8 cellular contexts compared by ENCODE assay signal in genomic region chr5:150411245-150411979, GRCh38. TPM values are rescaled to one million over a fixed set of nuclear protein-coding genes. Genes with fewer than 3 reads are reported as not detected.
DNase-seq lines count a peak whose midpoint lies in the region; ATAC-seq and TF ChIP-seq lines count a peak whose summit lies in the region.

No MANE protein-coding gene starts in this region.

- peaks cover 51% of the 10 kb centered on the region for H3K4me1 ChIP-seq in CD4-positive, CD25-positive, alpha-beta regulatory T cell (ENCODE audit: control insufficient read depth, insufficient read depth, low read length, poor library complexity, severe bottlenecking)
- H3K4me1 ChIP-seq in esophagus (ENCODE audit: control insufficient read depth in 2 of 2, insufficient read depth in 2 of 2, low read length in 1 of 2) (peaks cover 4 to 8% of the 10 kb centered on the region in 2 donors), gastrocnemius medialis (peaks cover 6 to 10% of the 10 kb centered on the region in 2 donors)

- TF ChIP-seq CTCF in gastrocnemius medialis (IDR thresholded peaks at IDR 0.05 in 4 of 5, conservative IDR thresholded peaks at IDR 0.05 in 1 of 5), result no peak

- peak overlapping the region; percentile 98 for H3K27ac ChIP-seq in CD4-positive, CD25-positive, alpha-beta regulatory T cell (ENCODE audit: insufficient read depth, low read length, poor library complexity, severe bottlenecking)
- H3K27ac ChIP-seq in esophagus (ENCODE audit: low read depth in 2 of 2, low read length in 1 of 2) (peak overlapping the region; percentile 74 to 86), gastrocnemius medialis (peak overlapping the region; percentile 63 to 83 (median 78))

- H3K36me3 Mint-ChIP-seq in CD4-positive, CD25-positive, alpha-beta regulatory T cell, result no peaks in the 10 kb centered on the region

- H3K27me3 Mint-ChIP-seq in CD4-positive, CD25-positive, alpha-beta regulatory T cell, result peaks cover 7% of the 10 kb centered on the region

- intact Hi-C loops in gastrocnemius medialis (cut with DNase I; ENCODE audit: low total_unique reads), result no loop called here

- peak overlapping the region; percentile 95 for H3K4me3 ChIP-seq in CD4-positive, CD25-positive, alpha-beta regulatory T cell (ENCODE audit: low read depth, low read length)
- H3K4me3 ChIP-seq in esophagus (ENCODE audit: low read depth in 1 of 2, low read length in 2 of 2), result peak overlapping the region; percentile 2 to 52
- peak overlapping the region; percentile 49 to 56 (median 51) for H3K4me3 ChIP-seq in gastrocnemius medialis

- 64 to 73% methylated on average over 5 of the region's 5 CpGs for WGBS in esophagus, 2 donors

- in situ Hi-C loops in gastrocnemius medialis (cut with MboI; ENCODE audit: low sequenced_read_pairs in 4 of 4), result no loop called here

- H3K27ac Mint-ChIP-seq in CD4-positive, CD25-positive, alpha-beta regulatory T cell, result peak overlapping the region; percentile 96 to 100 (median 100)

- H3K4me3 Mint-ChIP-seq in CD4-positive, CD25-positive, alpha-beta regulatory T cell, result peak overlapping the region; percentile 97 to 100 (median 98)

- peak; percentile 61 to 89 (median 73) for DNase-seq in CD4-positive, CD25-positive, alpha-beta regulatory T cell
- peak; percentile 66 to 69 for DNase-seq in activated CD4-positive, alpha-beta T cell treated with anti-CD3 and anti-CD28 coated beads, Interleukin-2, amount 50 U/mL, for 4 hours
- DNase-seq in gastrocnemius medialis (no peak), NCI-H1417 treated with DMSO at 0.1 percent for 48 hours (lab: John Stamatoyannopoulos, UW) (no peak), NCI-H1436 treated with DMSO at 0.1 percent for 48 hours (lab: John Stamatoyannopoulos, UW) (no peak)

- no peaks in the 10 kb centered on the region for H3K9me3 ChIP-seq in CD4-positive, CD25-positive, alpha-beta regulatory T cell (ENCODE audit: control insufficient read depth in 2 of 2, low read length in 2 of 2)
- no peaks in the 10 kb centered on the region for H3K9me3 ChIP-seq in esophagus (ENCODE audit: control insufficient read depth in 2 of 2, insufficient read depth in 1 of 2, low read depth in 1 of 2, low read length in 1 of 2)
- no peaks in the 10 kb centered on the region for H3K9me3 ChIP-seq in gastrocnemius medialis

- H3K4me1 Mint-ChIP-seq in CD4-positive, CD25-positive, alpha-beta regulatory T cell, result peaks cover 15 to 49% (median 27%) of the 10 kb centered on the region in 4 donors

- TF ChIP-seq POLR2A in gastrocnemius medialis (IDR thresholded peaks at IDR 0.05), result no peak

- no peaks in the 10 kb centered on the region for H3K27me3 ChIP-seq in CD4-positive, CD25-positive, alpha-beta regulatory T cell (ENCODE audit: control insufficient read depth, insufficient read depth, low read length)
- H3K27me3 ChIP-seq in esophagus (ENCODE audit: control insufficient read depth in 1 of 2, insufficient read depth in 2 of 2, low read length in 2 of 2) (no peaks in the 10 kb centered on the region), gastrocnemius medialis (no peaks in the 10 kb centered on the region)

- no peak for ATAC-seq in CD4-positive, CD25-positive, alpha-beta regulatory T cell (ENCODE audit: low read depth in 2 of 2)
- ATAC-seq in HG03378 (IDR thresholded peaks at IDR 0.05; ENCODE audit: unreplicated experiment), result peak; percentile 12
- no peak for ATAC-seq in gastrocnemius medialis
- ATAC-seq in HG02623 (IDR thresholded peaks at IDR 0.05; ENCODE audit: unreplicated experiment), result no peak

- no peaks in the 10 kb centered on the region for H3K9me3 Mint-ChIP-seq in CD4-positive, CD25-positive, alpha-beta regulatory T cell

- H3K36me3 ChIP-seq in CD4-positive, CD25-positive, alpha-beta regulatory T cell (ENCODE audit: control insufficient read depth, insufficient read depth, low read length), result peaks cover 11% of the 10 kb centered on the region
- H3K36me3 ChIP-seq in esophagus (ENCODE audit: control insufficient read depth in 2 of 2, insufficient read depth in 2 of 2, low read length in 1 of 2) (no peaks in the 10 kb centered on the region), gastrocnemius medialis (no peaks in the 10 kb centered on the region)

RNA-seq across cellular contexts. Expression of gene CD74, which starts 1.3 kb away (rescaled TPM):
- 1,110 TPM for total RNA-seq in CD4-positive, CD25-positive, alpha-beta regulatory T cell
- polyA plus RNA-seq in CD4-positive, CD25-positive, alpha-beta regulatory T cell, result 1,000 to 10,000 TPM in 1 of 4 donors, 100 to 1,000 TPM in 3; 664 to 1,266 (median 896) TPM
- 100 to 1,000 TPM; 111 to 256 TPM for polyA plus RNA-seq in esophagus
- total RNA-seq in gastrocnemius medialis, result 100 to 1,000 TPM; 123 to 291 (median 160) TPM

RNA-seq across cellular contexts. Expression of gene RPS14, which starts 38.1 kb away (rescaled TPM):
- total RNA-seq in CD4-positive, CD25-positive, alpha-beta regulatory T cell, result 3,121 TPM
- polyA plus RNA-seq in CD4-positive, CD25-positive, alpha-beta regulatory T cell, result 1,000 to 10,000 TPM; 4,928 to 8,871 (median 7,502) TPM
- polyA plus RNA-seq in esophagus, result 1,000 to 10,000 TPM; 2,283 to 4,187 TPM
- total RNA-seq in gastrocnemius medialis, result 1,000 to 10,000 TPM; 1,865 to 2,215 (median 2,024) TPM

RNA-seq across cellular contexts. Expression of gene TCOF1, which starts 53.9 kb away (rescaled TPM):
- 58.3 TPM for total RNA-seq in CD4-positive, CD25-positive, alpha-beta regulatory T cell
- polyA plus RNA-seq in CD4-positive, CD25-positive, alpha-beta regulatory T cell, result 1 to 10 TPM; 2.7 to 5.6 (median 3.4) TPM
- 10 to 100 TPM; 13.0 to 13.5 TPM for polyA plus RNA-seq in esophagus
- total RNA-seq in gastrocnemius medialis, result 10 to 100 TPM; 22.1 to 31.7 (median 27.1) TPM

Comparison
In these comparisons a context has a peak if more than half of its experiments do, and no peak if none do; other contexts are left out.
1. DNase-seq: peak in CD4-positive, CD25-positive, alpha-beta regulatory T cell (3 of 3) and activated CD4-positive, alpha-beta T cell treated with anti-CD3 and anti-CD28 coated beads, Interleukin-2, amount 50 U/mL, for 4 hours (2 of 2); none in gastrocnemius medialis (0 of 2), NCI-H1417 treated with DMSO at 0.1 percent for 48 hours (single experiment) and NCI-H1436 treated with DMSO at 0.1 percent for 48 hours (single experiment).
2. H3K4me3 ChIP-seq: peak in every context shown above with its lines; median percentile 95 in CD4-positive, CD25-positive, alpha-beta regulatory T cell; 51 in gastrocnemius medialis; 27 in esophagus.
3. Peak in every context shown above with its lines, with median percentiles within 50 percentile points of each other: H3K27ac ChIP-seq.